ENCODE assay signal across 14 cellular contexts in genomic region chr15:59301527-59301926, GRCh38.
A peak's percentile ranks its signal among the peaks of the same experiment; 100 is the strongest.
DNase-seq lines count a peak whose midpoint lies in the region; ATAC-seq, FAIRE-seq and TF ChIP-seq lines count a peak whose summit lies in the region.
"Had no signal": no experiment of that assay in that cellular context is flagged by ENCODE, and none has a peak within 500 bp of the region (broad histone marks: within the 10 kb centered on the region; RNA-seq: fewer than 3 reads in every experiment).

No MANE protein-coding gene starts in this region.

- ATAC-seq in GM23338 (peak; percentile 61), natural killer cell (no peak)
- ATAC-seq: activated naive CD4-positive, alpha-beta T cell treated with anti-CD3 and anti-CD28 coated beads, Interleukin-2, amount 50 U/mL, for 72 hours; gastroesophageal sphincter had no signal

- peak overlapping the region; percentile 75 to 93 (median 85); a peak in 20 of 22 replicates for H3K27ac ChIP-seq in BLaER1 treated with 17β-estradiol and CSF1 and Interleukin-3, amounts not matched to agents 10 nM and 100 nM
- H3K27ac ChIP-seq in GM23338 (ENCODE audit: low read depth) (no peak overlapping the region; the same call in 1 of the 2 replicates), ascending aorta (peak overlapping the region; percentile 61 to 64)

- H3K9me3 ChIP-seq in BLaER1 treated with 17β-estradiol and CSF1 and Interleukin-3, amounts not matched to agents 10 nM and 100 nM (replicated peaks in 1 of 11): no peaks in the 10 kb centered on the region
- H3K9me3 ChIP-seq in ascending aorta: no peaks in the 10 kb centered on the region
- no peaks in the 10 kb centered on the region for H3K9me3 ChIP-seq in MG63
- H3K9me3 ChIP-seq: BLaER1, gastroesophageal sphincter, HAP-1, pancreas had no signal

- no peak overlapping the region; the same call in 1 of the 2 replicates for H3K27ac Mint-ChIP-seq in GM23338
- H3K27ac Mint-ChIP-seq in natural killer cell: peak overlapping the region; percentile 92 to 93

- intact Hi-C loops in ascending aorta (cut with DNase I): loop anchor here (5.0 kb wide), 1 partner anchor 369 kb away; the partner anchor contains the start of gene SLTM
- intact Hi-C loops in natural killer cell (cut with micrococcal nuclease): loop anchor here (2.0 kb wide), 1 partner anchor 55 kb away; no protein-coding TSS in a partner anchor

- H3F3A ChIP-seq in GM23338 (replicated peaks; ENCODE audit: low read depth): no peaks in the 10 kb centered on the region

- no peaks in the 10 kb centered on the region for H3K27me3 ChIP-seq in BLaER1 treated with 17β-estradiol and CSF1 and Interleukin-3, amounts not matched to agents 10 nM and 100 nM
- H3K27me3 ChIP-seq in GM23338 (ENCODE audit: insufficient read depth) (no peaks in the 10 kb centered on the region), ascending aorta (no peaks in the 10 kb centered on the region), MG63 (no peaks in the 10 kb centered on the region)
- H3K27me3 ChIP-seq: BLaER1, gastroesophageal sphincter, pancreas had no signal

- peak overlapping the region; percentile 55 to 86 (median 82); a peak in 20 of 22 replicates for H3K4me2 ChIP-seq in BLaER1 treated with 17β-estradiol and CSF1 and Interleukin-3, amounts not matched to agents 10 nM and 100 nM
- no peak overlapping the region for H3K4me2 ChIP-seq in GM23338

- H3K4me1 Mint-ChIP-seq in GM23338 (peaks cover 37% of the 10 kb centered on the region), natural killer cell (peaks cover 45 to 53% of the 10 kb centered on the region in 2 donors)

- H3K27me3 Mint-ChIP-seq in GM23338 (ENCODE audit: insufficient read depth, low read depth, poor library complexity) (no peaks in the 10 kb centered on the region), natural killer cell (ENCODE audit: low read depth in 2 of 2) (no peaks in the 10 kb centered on the region)

- H3K9me3 Mint-ChIP-seq in GM23338 (no peaks in the 10 kb centered on the region), natural killer cell (no peaks in the 10 kb centered on the region)
- H3K9me3 Mint-ChIP-seq: activated naive CD4-positive, alpha-beta T cell treated with anti-CD3 and anti-CD28 coated beads, Interleukin-2, amount 50 U/mL, for 72 hours had no signal

- H3K9ac ChIP-seq in BLaER1 treated with 17β-estradiol and CSF1 and Interleukin-3, amounts not matched to agents 10 nM and 100 nM: peak overlapping the region in 2 of 11 experiments; percentile 6 to 25; a peak in 3 of 22 replicates
- H3K9ac ChIP-seq: BLaER1 had no signal

- no peak for TF ChIP-seq CTCF in GM23338 (conservative IDR thresholded peaks at IDR 0.05; ENCODE audit: low read depth in 2 of 2)
- TF ChIP-seq CTCF in ascending aorta (IDR thresholded peaks at IDR 0.05): no peak
- no peak for TF ChIP-seq CTCF in natural killer cell (IDR thresholded peaks at IDR 0.05)

- no peak for FAIRE-seq in GM19239 (lab: Jason Lieb, UNC)
- FAIRE-seq: pancreas had no signal

- H3K36me3 Mint-ChIP-seq in GM23338 (ENCODE audit: low read depth): no peaks in the 10 kb centered on the region
- H3K36me3 Mint-ChIP-seq in natural killer cell: no peaks in the 10 kb centered on the region
- H3K36me3 Mint-ChIP-seq: activated naive CD4-positive, alpha-beta T cell treated with anti-CD3 and anti-CD28 coated beads, Interleukin-2, amount 50 U/mL, for 72 hours had no signal

- peaks cover 19 to 96% (median 40%) of the 10 kb centered on the region in 10 experiments for H3K4me1 ChIP-seq in BLaER1 treated with 17β-estradiol and CSF1 and Interleukin-3, amounts not matched to agents 10 nM and 100 nM
- H3K4me1 ChIP-seq in GM23338 (ENCODE audit: insufficient read depth) (peaks cover 24% of the 10 kb centered on the region), ascending aorta (peaks cover 4 to 46% of the 10 kb centered on the region in 2 donors)
- H3K4me1 ChIP-seq: HAP-1 had no signal

- no peaks in the 10 kb centered on the region for H3K9me2 ChIP-seq in GM23338 (ENCODE audit: insufficient read depth)

- H3K79me2 ChIP-seq in GM23338 (replicated peaks; ENCODE audit: insufficient read depth): peaks cover 88% of the 10 kb centered on the region

- H3K4me3 Mint-ChIP-seq in GM23338 (no peak overlapping the region), natural killer cell (peak overlapping the region; percentile 89)

- no peak overlapping the region for H3K4me3 ChIP-seq in BLaER1 treated with 17β-estradiol and CSF1 and Interleukin-3, amounts not matched to agents 10 nM and 100 nM
- H3K4me3 ChIP-seq in GM23338 (no peak overlapping the region), ascending aorta (no peak overlapping the region), MG63 (no peak overlapping the region)
- H3K4me3 ChIP-seq: BLaER1, gastroesophageal sphincter, HAP-1, pancreas had no signal

- DNase-seq in GM23338 (ENCODE audit: low spot score) (peak; percentile 34), ascending aorta (ENCODE audit: low spot score in 2 of 2) (peak in 1 of 2 donors; percentile 52), natural killer cell (no peak), GM19239 (ENCODE audit: insufficient read length, low spot score) (no peak), MG63 (no peak), SHP77 treated with DMSO at 0.1 percent for 48 hours (lab: John Stamatoyannopoulos, UW) (no peak)
- DNase-seq: caudate nucleus; pancreas; stimulated activated CD4-positive, alpha-beta T cell treated with anti-CD3 and anti-CD28 coated beads, Interleukin-4, amount 100 ng/mL, for 24 hours had no signal

- 0 out of 22 replicates have a peak, but pooled peaks cover 0 to under 1% (median 0%) of the 10 kb centered on the region in 11 experiments for H4K20me1 ChIP-seq in BLaER1 treated with 17β-estradiol and CSF1 and Interleukin-3, amounts not matched to agents 10 nM and 100 nM
- peaks cover 4% of the 10 kb centered on the region; the same call in 1 of the 2 replicates for H4K20me1 ChIP-seq in GM23338 (replicated peaks; ENCODE audit: insufficient read depth)
- H4K20me1 ChIP-seq: BLaER1 had no signal

- no peak overlapping the region for H2AFZ ChIP-seq in GM23338

- no peaks in the 10 kb centered on the region for H3K36me3 ChIP-seq in BLaER1 treated with 17β-estradiol and CSF1 and Interleukin-3, amounts not matched to agents 10 nM and 100 nM
- H3K36me3 ChIP-seq in GM23338 (ENCODE audit: insufficient read depth): no peaks in the 10 kb centered on the region
- H3K36me3 ChIP-seq in ascending aorta: no peaks in the 10 kb centered on the region
- H3K36me3 ChIP-seq in MG63: no peaks in the 10 kb centered on the region
- H3K36me3 ChIP-seq: BLaER1, gastroesophageal sphincter, HAP-1, pancreas had no signal

TF ChIP-seq in GM23338, 12 proteins besides CTCF, POLR2A, EP300 and RAD21 (continues in another document):
- TF ChIP-seq POLR2AphosphoS5 (IDR thresholded peaks at IDR 0.05; ENCODE audit: low read depth): no peak
- no peak for TF ChIP-seq CREB1 (CRISPR knock-in tag; IDR thresholded peaks at IDR 0.05; ENCODE audit: low read depth)
- TF ChIP-seq ETS1 (IDR thresholded peaks at IDR 0.05): no peak
- no peak for TF ChIP-seq NANOG (IDR thresholded peaks at IDR 0.05; ENCODE audit: borderline replicate concordance)
- TF ChIP-seq ZNF114 (CRISPR knock-in tag; IDR thresholded peaks at IDR 0.05): no peak
- TF ChIP-seq EZH2 (IDR thresholded peaks at IDR 0.05; ENCODE audit: low read depth, unreplicated experiment): no peak
- no peak for TF ChIP-seq EZH2phosphoT487 (IDR thresholded peaks at IDR 0.05; ENCODE audit: unreplicated experiment)
- no peak for TF ChIP-seq STAT1 (IDR thresholded peaks at IDR 0.05; ENCODE audit: unreplicated experiment)
- no peak for TF ChIP-seq JUNB (IDR thresholded peaks at IDR 0.05; ENCODE audit: unreplicated experiment)
- no peak for TF ChIP-seq ZNF331 (CRISPR knock-in tag; IDR thresholded peaks at IDR 0.05; ENCODE audit: low read depth)
- no peak for TF ChIP-seq REST (IDR thresholded peaks at IDR 0.05; ENCODE audit: unreplicated experiment)
